1 cellular context compared by ENCODE assay signal in the genomic region with DNA sequence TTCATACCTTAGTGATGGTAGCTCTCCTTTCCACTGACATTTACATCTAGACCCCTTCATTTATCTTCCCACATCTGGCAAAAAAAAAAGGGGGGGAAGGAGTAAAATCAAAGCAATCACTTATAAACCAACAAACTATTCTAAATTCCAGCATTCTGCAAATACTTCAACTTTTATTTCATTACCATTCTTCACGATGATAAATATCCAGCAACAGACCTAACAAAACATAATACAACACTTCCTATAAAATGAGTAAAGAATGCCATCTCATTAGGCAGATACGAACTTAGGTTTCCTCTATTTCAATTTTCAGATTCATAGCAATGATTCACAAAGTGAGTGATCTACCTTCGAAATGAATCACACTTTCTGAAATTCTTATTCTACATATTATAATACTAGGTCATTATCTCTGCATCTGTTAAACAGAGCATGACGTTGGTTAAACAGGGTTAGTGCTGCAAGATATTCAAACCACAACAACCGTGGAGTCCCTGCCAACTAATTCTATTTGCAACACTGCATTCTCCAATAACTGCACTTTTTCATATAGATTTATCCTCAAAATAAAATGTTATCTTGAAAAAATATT.
TF ChIP-seq lines count a peak whose summit lies in the region.

A gene with protein sequence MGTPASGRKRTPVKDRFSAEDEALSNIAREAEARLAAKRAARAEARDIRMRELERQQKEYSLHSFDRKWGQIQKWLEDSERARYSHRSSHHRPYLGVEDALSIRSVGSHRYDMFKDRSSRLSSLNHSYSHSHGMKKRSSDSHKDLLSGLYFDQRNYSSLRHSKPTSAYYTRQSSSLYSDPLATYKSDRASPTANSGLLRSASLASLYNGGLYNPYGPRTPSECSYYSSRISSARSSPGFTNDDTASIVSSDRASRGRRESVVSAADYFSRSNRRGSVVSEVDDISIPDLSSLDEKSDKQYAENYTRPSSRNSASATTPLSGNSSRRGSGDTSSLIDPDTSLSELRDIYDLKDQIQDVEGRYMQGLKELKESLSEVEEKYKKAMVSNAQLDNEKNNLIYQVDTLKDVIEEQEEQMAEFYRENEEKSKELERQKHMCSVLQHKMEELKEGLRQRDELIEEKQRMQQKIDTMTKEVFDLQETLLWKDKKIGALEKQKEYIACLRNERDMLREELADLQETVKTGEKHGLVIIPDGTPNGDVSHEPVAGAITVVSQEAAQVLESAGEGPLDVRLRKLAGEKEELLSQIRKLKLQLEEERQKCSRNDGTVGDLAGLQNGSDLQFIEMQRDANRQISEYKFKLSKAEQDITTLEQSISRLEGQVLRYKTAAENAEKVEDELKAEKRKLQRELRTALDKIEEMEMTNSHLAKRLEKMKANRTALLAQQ (minus strand): TSS at position 51 of the 595 bp plus-strand sequence. CDS start 25,599 bp downstream, outside the sequence.

TF ChIP-seq in H1, 55 proteins besides CTCF, POLR2A, EP300 and RAD21 (continued from another document):
- TF ChIP-seq RFX5 (IDR thresholded peaks at IDR 0.05; ENCODE audit: borderline replicate concordance, low read depth, low read length): no peak
- no peak for TF ChIP-seq TCF12 (IDR thresholded peaks at IDR 0.05; ENCODE audit: low read depth, low read length)
- TF ChIP-seq ZNF274 (IDR thresholded peaks at IDR 0.05; ENCODE audit: borderline replicate concordance, extremely low read depth, low read length): no peak
- TF ChIP-seq SIX5 (IDR thresholded peaks at IDR 0.05; ENCODE audit: low read depth, low read length): no peak
- TF ChIP-seq FOSL1 (IDR thresholded peaks at IDR 0.05; ENCODE audit: insufficient read depth, low read depth, low read length): no peak
- TF ChIP-seq POU5F1 (IDR thresholded peaks at IDR 0.05; ENCODE audit: low read depth, low read length): no peak
- no peak for TF ChIP-seq GTF2F1 (IDR thresholded peaks at IDR 0.05; ENCODE audit: borderline replicate concordance, low read depth, low read length)
- no peak for TF ChIP-seq SP2 (IDR thresholded peaks at IDR 0.05; ENCODE audit: low read length)
- TF ChIP-seq NANOG (IDR thresholded peaks at IDR 0.05; ENCODE audit: insufficient read depth, low read depth, low read length, poor library complexity, severe bottlenecking): no peak
- no peak for TF ChIP-seq CBX8 (IDR thresholded peaks at IDR 0.05; ENCODE audit: borderline replicate concordance, low read depth, low read length)
- TF ChIP-seq SAP30 (IDR thresholded peaks at IDR 0.05; ENCODE audit: insufficient read depth, insufficient replicate concordance, low read length): no peak
- no peak for TF ChIP-seq TEAD4 (IDR thresholded peaks at IDR 0.05; ENCODE audit: low read depth, low read length)
- TF ChIP-seq CHD2 (IDR thresholded peaks at IDR 0.05; ENCODE audit: low read length): no peak
- TF ChIP-seq EGR1 (IDR thresholded peaks at IDR 0.05; ENCODE audit: borderline replicate concordance, low read depth, low read length): no peak
- TF ChIP-seq POLR2AphosphoS5 (IDR thresholded peaks at IDR 0.05; ENCODE audit: low read depth, low read length): no peak
- no peak for TF ChIP-seq BACH1 (IDR thresholded peaks at IDR 0.05; ENCODE audit: low read length)
TF ChIP-seq in H1: peak in this region for 0.
